In the genomic region with DNA sequence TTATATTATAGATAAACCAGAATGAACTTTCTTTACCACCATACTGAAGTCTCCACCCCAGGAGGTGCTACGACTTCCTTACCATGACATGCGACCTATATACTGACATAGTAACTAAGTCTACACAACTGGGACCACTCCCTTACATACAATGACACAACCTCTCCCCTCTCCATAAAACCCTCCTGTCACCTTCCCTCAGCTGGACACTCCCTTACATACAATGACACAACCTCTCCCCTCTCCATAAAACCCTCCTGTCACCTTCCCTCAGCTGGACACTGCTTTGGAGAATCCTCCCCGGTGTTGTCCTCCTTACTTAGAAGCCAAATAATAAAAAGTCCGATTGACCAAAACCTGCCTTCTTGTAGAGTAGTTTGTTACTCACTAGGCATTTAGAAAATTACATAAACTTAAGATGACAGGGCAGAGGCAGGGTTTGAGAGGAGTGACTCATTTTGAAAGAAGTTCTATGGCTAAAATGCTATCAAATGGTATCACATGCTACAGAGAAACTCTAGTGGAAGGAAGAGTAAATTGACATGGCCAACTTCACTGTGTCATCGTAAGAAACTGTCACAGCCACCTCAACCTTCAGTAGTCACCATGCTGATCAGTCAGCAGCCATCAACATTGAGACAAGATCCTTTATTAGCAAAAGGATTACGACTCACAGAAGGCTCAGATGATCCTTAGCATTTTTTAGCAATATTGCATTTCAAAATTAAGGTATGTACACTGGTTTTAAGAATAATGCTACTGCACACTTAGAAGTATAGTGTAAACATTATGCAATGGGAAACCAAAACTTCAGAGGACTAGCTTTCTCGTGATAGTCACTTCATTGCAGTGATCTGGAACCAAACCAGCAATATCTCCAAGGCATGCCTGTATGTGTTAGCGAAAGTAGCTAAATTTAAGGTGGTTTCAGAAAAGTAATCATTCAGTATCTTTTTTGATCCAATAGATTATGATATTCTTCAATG, we compare ENCODE assay signal across 1 cellular context.
TF ChIP-seq lines count a peak whose summit lies in the region.

No MANE protein-coding gene starts in this region.

TF ChIP-seq in K562, 482 proteins besides CTCF, POLR2A, EP300 and RAD21 (continued from another document):
- TF ChIP-seq ZNF512 (tag; IDR thresholded peaks at IDR 0.05) (no peak), GABPB1 (CRISPR knock-in tag; IDR thresholded peaks at IDR 0.05) (no peak), CEBPB (tag; IDR thresholded peaks at IDR 0.05) (no peak), KLF16 (IDR thresholded peaks at IDR 0.05) (no peak), ZNF3 (CRISPR knock-in tag; IDR thresholded peaks at IDR 0.05) (no peak), MITF (IDR thresholded peaks at IDR 0.05) (no peak), OTX1 (CRISPR knock-in tag; IDR thresholded peaks at IDR 0.05) (no peak), NELFE (IDR thresholded peaks at IDR 0.05; ENCODE audit: insufficient read depth, insufficient read length) (no peak), MCM5 (IDR thresholded peaks at IDR 0.05; ENCODE audit: low read depth) (no peak), MTA2 (IDR thresholded peaks at IDR 0.05; ENCODE audit: low read depth) (no peak), MBD2 (IDR thresholded peaks at IDR 0.05; ENCODE audit: borderline replicate concordance, low read depth) (no peak), ZNF639 (CRISPR knock-in tag; conservative IDR thresholded peaks at IDR 0.05 in 1 of 2, IDR thresholded peaks at IDR 0.05 in 1 of 2) (no peak), PATZ1 (CRISPR knock-in tag; IDR thresholded peaks at IDR 0.05; ENCODE audit: borderline replicate concordance) (no peak)
- TF ChIP-seq, protein P1, sequence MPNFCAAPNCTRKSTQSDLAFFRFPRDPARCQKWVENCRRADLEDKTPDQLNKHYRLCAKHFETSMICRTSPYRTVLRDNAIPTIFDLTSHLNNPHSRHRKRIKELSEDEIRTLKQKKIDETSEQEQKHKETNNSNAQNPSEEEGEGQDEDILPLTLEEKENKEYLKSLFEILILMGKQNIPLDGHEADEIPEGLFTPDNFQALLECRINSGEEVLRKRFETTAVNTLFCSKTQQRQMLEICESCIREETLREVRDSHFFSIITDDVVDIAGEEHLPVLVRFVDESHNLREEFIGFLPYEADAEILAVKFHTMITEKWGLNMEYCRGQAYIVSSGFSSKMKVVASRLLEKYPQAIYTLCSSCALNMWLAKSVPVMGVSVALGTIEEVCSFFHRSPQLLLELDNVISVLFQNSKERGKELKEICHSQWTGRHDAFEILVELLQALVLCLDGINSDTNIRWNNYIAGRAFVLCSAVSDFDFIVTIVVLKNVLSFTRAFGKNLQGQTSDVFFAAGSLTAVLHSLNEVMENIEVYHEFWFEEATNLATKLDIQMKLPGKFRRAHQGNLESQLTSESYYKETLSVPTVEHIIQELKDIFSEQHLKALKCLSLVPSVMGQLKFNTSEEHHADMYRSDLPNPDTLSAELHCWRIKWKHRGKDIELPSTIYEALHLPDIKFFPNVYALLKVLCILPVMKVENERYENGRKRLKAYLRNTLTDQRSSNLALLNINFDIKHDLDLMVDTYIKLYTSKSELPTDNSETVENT (CRISPR knock-in tag; IDR thresholded peaks at IDR 0.05) = no peak
- TF ChIP-seq, protein P2, sequence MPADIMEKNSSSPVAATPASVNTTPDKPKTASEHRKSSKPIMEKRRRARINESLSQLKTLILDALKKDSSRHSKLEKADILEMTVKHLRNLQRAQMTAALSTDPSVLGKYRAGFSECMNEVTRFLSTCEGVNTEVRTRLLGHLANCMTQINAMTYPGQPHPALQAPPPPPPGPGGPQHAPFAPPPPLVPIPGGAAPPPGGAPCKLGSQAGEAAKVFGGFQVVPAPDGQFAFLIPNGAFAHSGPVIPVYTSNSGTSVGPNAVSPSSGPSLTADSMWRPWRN (IDR thresholded peaks at IDR 0.05; ENCODE audit: low read depth) = no peak
TF ChIP-seq in K562: peak in this region for 0.
